1 cellular context compared by ENCODE assay signal in genomic region chr1:205749094-205749825, GRCh38.
A peak's percentile ranks its signal among the peaks of the same experiment; 100 is the strongest.
TF ChIP-seq lines count a peak whose summit lies in the region.

No MANE protein-coding gene starts in this region.

TF ChIP-seq in HepG2, 621 proteins besides CTCF, POLR2A, EP300 and RAD21 (continued from another document and continues in another):
- TF ChIP-seq ZHX1 (CRISPR knock-in tag; IDR thresholded peaks at IDR 0.05; ENCODE audit: low read depth): 0 out of 2 replicates have a peak, but pooled peaks have one; percentile 23
- TF ChIP-seq SP2 (CRISPR knock-in tag; IDR thresholded peaks at IDR 0.05): 0 out of 2 replicates have a peak, but pooled peaks have one; percentile 57
- TF ChIP-seq RARA (CRISPR knock-in tag; IDR thresholded peaks at IDR 0.05): peak; percentile 44
- TF ChIP-seq ZNF652 (CRISPR knock-in tag; IDR thresholded peaks at IDR 0.05; ENCODE audit: borderline replicate concordance, low read depth): peak; percentile 66
- TF ChIP-seq SALL1 (CRISPR knock-in tag; IDR thresholded peaks at IDR 0.05): peak; percentile 89; the same call in 1 of the 2 replicates
- TF ChIP-seq DMAP1 (CRISPR knock-in tag; IDR thresholded peaks at IDR 0.05): peak; percentile 48
- peak; percentile 78 for TF ChIP-seq SPEN (CRISPR knock-in tag; IDR thresholded peaks at IDR 0.05; ENCODE audit: low read depth)
- TF ChIP-seq MNT (IDR thresholded peaks at IDR 0.05): no peak
- 0 out of 2 replicates have a peak, but pooled peaks have one; percentile 55 for TF ChIP-seq ZNF816 (CRISPR knock-in tag; IDR thresholded peaks at IDR 0.05; ENCODE audit: borderline replicate concordance)
- TF ChIP-seq GPBP1L1 (CRISPR knock-in tag; IDR thresholded peaks at IDR 0.05): no peak
- TF ChIP-seq RFXAP (CRISPR knock-in tag; IDR thresholded peaks at IDR 0.05; ENCODE audit: borderline replicate concordance): peak; percentile 24; the same call in 1 of the 2 replicates
- no peak for TF ChIP-seq ATF6 (CRISPR knock-in tag; conservative IDR thresholded peaks at IDR 0.05)
- peak; percentile 82 for TF ChIP-seq GABPB1 (CRISPR knock-in tag; IDR thresholded peaks at IDR 0.05)
- no peak for TF ChIP-seq E2F1 (CRISPR knock-in tag; IDR thresholded peaks at IDR 0.05)
- TF ChIP-seq ZNF644 (CRISPR knock-in tag; IDR thresholded peaks at IDR 0.05; ENCODE audit: low read depth): no peak
- TF ChIP-seq CBFB (CRISPR knock-in tag; IDR thresholded peaks at IDR 0.05): peak; percentile 84
- TF ChIP-seq FOXO4 (CRISPR knock-in tag; conservative IDR thresholded peaks at IDR 0.05): no peak
- no peak; the same call in 1 of the 2 replicates for TF ChIP-seq CCDC6 (CRISPR knock-in tag; IDR thresholded peaks at IDR 0.05)
- TF ChIP-seq ZNF776 (CRISPR knock-in tag; IDR thresholded peaks at IDR 0.05): peak; percentile 71; the same call in 1 of the 2 replicates
- 0 out of 2 replicates have a peak, but pooled peaks have one; percentile 27 for TF ChIP-seq ZHX2 (IDR thresholded peaks at IDR 0.05; ENCODE audit: low read depth)
- TF ChIP-seq ZHX2 (CRISPR knock-in tag; IDR thresholded peaks at IDR 0.05; ENCODE audit: borderline replicate concordance): no peak
- peak; percentile 58; the same call in 1 of the 2 replicates for TF ChIP-seq BRF2 (CRISPR knock-in tag; IDR thresholded peaks at IDR 0.05)
- TF ChIP-seq ZKSCAN1 (IDR thresholded peaks at IDR 0.05; ENCODE audit: low read length): no peak
- no peak for TF ChIP-seq NFRKB (IDR thresholded peaks at IDR 0.05)
- no peak for TF ChIP-seq ESRRA (CRISPR knock-in tag; IDR thresholded peaks at IDR 0.05; ENCODE audit: low read depth)
- no peak for TF ChIP-seq GMEB1 (CRISPR knock-in tag; IDR thresholded peaks at IDR 0.05; ENCODE audit: borderline replicate concordance)
- peak; percentile 68 for TF ChIP-seq UBTF (CRISPR knock-in tag; IDR thresholded peaks at IDR 0.05)
- peak; percentile 20; the same call in 1 of the 2 replicates for TF ChIP-seq MTF2 (CRISPR knock-in tag; IDR thresholded peaks at IDR 0.05; ENCODE audit: borderline replicate concordance)
- no peak for TF ChIP-seq HNRNPH1 (optimal IDR thresholded peaks at IDR 0.05; ENCODE audit: low read depth, low read length)
- TF ChIP-seq ZNF563 (CRISPR knock-in tag; IDR thresholded peaks at IDR 0.05): peak; percentile 24; the same call in 1 of the 2 replicates
- no peak for TF ChIP-seq GPN1 (CRISPR knock-in tag; IDR thresholded peaks at IDR 0.05; ENCODE audit: borderline replicate concordance)
- no peak for TF ChIP-seq PTBP1 (IDR thresholded peaks at IDR 0.05; ENCODE audit: low read depth, low read length, poor library complexity, severe bottlenecking)
